In the genomic region with DNA sequence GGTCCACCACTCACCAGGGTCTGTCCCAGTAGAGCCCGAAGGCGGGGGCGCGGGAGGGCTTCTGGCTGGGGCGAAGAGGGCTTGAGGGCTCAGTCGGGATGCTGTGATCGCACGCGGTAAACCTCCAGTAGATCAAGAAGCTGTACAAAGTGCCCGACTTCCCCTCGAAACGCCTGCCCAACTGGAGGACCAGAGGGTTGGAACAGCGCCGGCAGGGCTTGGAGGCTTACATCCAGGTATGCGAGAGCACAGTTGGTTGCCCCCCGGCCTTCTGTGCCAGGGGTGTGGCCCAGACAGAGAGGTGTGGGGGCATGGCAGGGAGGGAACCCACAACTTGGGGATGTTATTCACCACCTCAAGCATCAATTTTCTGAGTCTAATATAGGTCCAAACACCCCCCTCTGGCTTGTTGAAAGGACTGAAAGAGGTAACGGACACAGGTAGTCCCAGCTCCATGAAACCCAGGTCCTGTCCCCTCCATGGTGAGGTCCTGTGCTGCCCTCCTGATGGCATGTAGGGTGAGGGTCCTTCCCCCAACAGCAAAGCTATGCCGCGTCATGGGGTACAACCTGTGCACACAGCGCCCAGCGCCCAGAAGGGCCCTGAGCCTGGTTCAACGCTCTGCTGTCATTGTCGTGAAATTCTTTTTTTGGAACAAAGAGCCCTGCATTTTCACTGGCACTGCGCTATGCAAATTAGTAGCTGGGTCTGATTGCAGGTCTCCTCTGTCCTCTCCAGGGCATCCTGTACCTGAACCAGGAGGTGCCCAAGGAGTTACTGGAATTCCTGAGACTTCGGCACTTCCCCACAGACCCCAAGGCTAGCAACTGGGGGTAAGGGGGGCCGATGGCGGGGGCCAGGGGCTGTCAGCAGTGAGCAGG, we compare ENCODE assay signal across 8 cellular contexts. TPM values are rescaled to one million over a fixed set of nuclear protein-coding genes. Genes with fewer than 3 reads are reported as not detected.
DNase-seq lines count a peak whose midpoint lies in the region; ATAC-seq and TF ChIP-seq lines count a peak whose summit lies in the region.

No MANE protein-coding gene starts in this region.

- BruUV-seq in OCI-LY7 (replicated peaks; lab: Mats Ljungman, UMichigan): TSS peak; percentile 22

- H3K27me3 ChIP-seq in psoas muscle (ENCODE audit: insufficient read depth in 3 of 3, low read length in 2 of 3): peaks cover 0 to 15% (median 6%) of the 10 kb centered on the region in 3 donors

- H3K27ac ChIP-seq in OCI-LY7 (ENCODE audit: low read depth, low read length, poor library complexity, severe bottlenecking) (peak overlapping the region; percentile 93), psoas muscle (no peak overlapping the region)

- peaks cover 40% of the 10 kb centered on the region for H3K4me1 ChIP-seq in OCI-LY7 (ENCODE audit: insufficient read depth, low read length, poor library complexity, severe bottlenecking)
- H3K4me1 ChIP-seq in psoas muscle: peaks cover 26% of the 10 kb centered on the region

- no peaks in the 10 kb centered on the region for H3K9me2 ChIP-seq in OCI-LY7 (ENCODE audit: insufficient read depth, low read length)

- H3K4me2 ChIP-seq in OCI-LY7 (ENCODE audit: low read length): peak overlapping the region; percentile 95

- 0 out of 2 replicates have a peak, but pooled peaks cover 8% of the 10 kb centered on the region for H4K20me1 ChIP-seq in OCI-LY7 (ENCODE audit: insufficient read depth, low read length)

- TF ChIP-seq CTCF in OCI-LY7 (conservative IDR thresholded peaks at IDR 0.05; ENCODE audit: low read length): no peak
- TF ChIP-seq CTCF in epithelial cell of esophagus (IDR thresholded peaks at IDR 0.05; ENCODE audit: insufficient read depth, low read depth, low read length, missing control alignments): no peak
- no peak for TF ChIP-seq CTCF in psoas muscle (IDR thresholded peaks at IDR 0.05)

- ATAC-seq in GM21619 (IDR thresholded peaks at IDR 0.05; ENCODE audit: unreplicated experiment) (peak; percentile 10), psoas muscle (peak in 2 of 4 donors; percentile 1 to 14), left lobe of liver (no peak)

- H3K79me2 ChIP-seq in OCI-LY7 (ENCODE audit: insufficient read depth, low read depth, low read length): peaks cover 32% of the 10 kb centered on the region; the same call in 1 of the 2 replicates

- H3K4me3 ChIP-seq in OCI-LY7 (ENCODE audit: low read depth, low read length, poor library complexity, severe bottlenecking) (peak overlapping the region; percentile 90), epithelial cell of esophagus (ENCODE audit: low read length) (no peak overlapping the region), psoas muscle (peak overlapping the region; percentile 68)

- H3K36me3 ChIP-seq in OCI-LY7 (ENCODE audit: insufficient read depth, low read length): peaks cover 50% of the 10 kb centered on the region
- peaks cover 0 to 40% of the 10 kb centered on the region in 2 donors for H3K36me3 ChIP-seq in psoas muscle (ENCODE audit: insufficient read depth in 1 of 2, low read depth in 1 of 2)

- H3K9me3 ChIP-seq in OCI-LY7 (ENCODE audit: low read length): no peaks in the 10 kb centered on the region
- no peaks in the 10 kb centered on the region for H3K9me3 ChIP-seq in psoas muscle

- WGBS in psoas muscle, 3 donors: 34 to 39% (median 38%) methylated on average over 27 of the region's 27 CpGs

- DNase-seq in NCI-H2227 (lab: John Stamatoyannopoulos, UW; ENCODE audit: unreplicated experiment) (peak; percentile 31), NCI-H2227 treated with DMSO at 0.1 percent for 48 hours (lab: John Stamatoyannopoulos, UW) (no peak), OCI-LY7 (ENCODE audit: low spot score) (peak; percentile 70), epithelial cell of esophagus (ENCODE audit: low read depth) (peak; percentile 22), psoas muscle (no peak), amniotic stem cell (lab: John Stamatoyannopoulos, UW) (no peak), left lobe of liver (ENCODE audit: low spot score) (no peak)

- intact Hi-C loops in OCI-LY7 (cut with micrococcal nuclease; ENCODE audit: unreplicated experiment): loop anchor here (1.0 to 5.0 kb wide), 4 partner anchors 58 to 540 kb away; a partner anchor contains a TSS
- intact Hi-C loops in psoas muscle (cut with DNase I): no loop called here

- POLR2A ChIA-PET in OCI-LY7 (lab: Charles Lee): interaction anchor here (0.6 to 2.7 kb wide), 12 partner anchors 10 to 744 kb away, joined by 3 to 10 read pairs (median 4); a partner anchor contains a TSS

- CTCF ChIA-PET in OCI-LY7 (lab: Charles Lee; ENCODE audit: unreplicated experiment): interaction anchor here (0.6 to 1.0 kb wide), 5 partner anchors 8 to 78 kb away, joined by 3 to 4 read pairs (median 3); a partner anchor contains a TSS

- H2AFZ ChIP-seq in OCI-LY7 (ENCODE audit: low read length): no peak overlapping the region

RNA-seq across cellular contexts. Expression of a gene that starts 1.2 kb away (rescaled TPM):
- total RNA-seq in OCI-LY7 (2014; rRNA removed; shearing (Covaris generic)): 63.1 and 65.7 TPM in 2 replicates
- total RNA-seq in OCI-LY7 (2022) (61.6 and 68.8 TPM in 2 replicates), psoas muscle (under 1 TPM; 0.08 to 0.17 (median 0.16) TPM), left lobe of liver (1.2 TPM)
- under 1 TPM; 0.06 to 0.31 (median 0.23) TPM for polyA plus RNA-seq in psoas muscle

RNA-seq across cellular contexts. Expression of a gene that starts 10.1 kb away (rescaled TPM):
- total RNA-seq in OCI-LY7 (2014; rRNA removed; shearing (Covaris generic)): 243 and 263 TPM in 2 replicates
- 248 and 307 TPM in 2 replicates for total RNA-seq in OCI-LY7 (2022)
- total RNA-seq in psoas muscle: 10 to 100 TPM; 40.8 to 61.1 (median 50.1) TPM
- polyA plus RNA-seq in psoas muscle: 100 to 1,000 TPM in 1 of 3 donors, 10 to 100 TPM in 2; 38.0 to 160 (median 79.6) TPM
- total RNA-seq in left lobe of liver: 474 TPM

RNA-seq across cellular contexts. Expression of a gene that starts 57.0 kb away (rescaled TPM):
- 30.1 and 39.4 TPM in 2 replicates for total RNA-seq in OCI-LY7 (2014; rRNA removed; shearing (Covaris generic))
- total RNA-seq in OCI-LY7 (2022): 126 and 129 TPM in 2 replicates
- total RNA-seq in psoas muscle: 100 to 1,000 TPM in 1 of 4 donors, 10 to 100 TPM in 3; 36.4 to 102 (median 49.3) TPM
- 10 to 100 TPM; 59.6 to 64.4 (median 63.2) TPM for polyA plus RNA-seq in psoas muscle
- total RNA-seq in left lobe of liver: 66.2 TPM

RNA-seq across cellular contexts. Expression of a gene that starts 59.1 kb away (rescaled TPM):
- 71.6 and 84.7 TPM in 2 replicates for total RNA-seq in OCI-LY7 (2014; rRNA removed; shearing (Covaris generic))
- total RNA-seq in OCI-LY7 (2022): 78.7 and 86.7 TPM in 2 replicates
- 10 to 100 TPM; 24.0 to 80.8 (median 34.5) TPM for total RNA-seq in psoas muscle
- 100 to 1,000 TPM in 1 of 3 donors, 10 to 100 TPM in 2; 73.5 to 109 (median 79.2) TPM for polyA plus RNA-seq in psoas muscle
- total RNA-seq in left lobe of liver: 70.2 TPM

Comparison
In these comparisons a context has a peak if more than half of its experiments do, and no peak if none do; other contexts are left out.
1. DNase-seq: peak in NCI-H2227 (single experiment), OCI-LY7 (single experiment) and epithelial cell of esophagus (single experiment); none in NCI-H2227 treated with DMSO at 0.1 percent for 48 hours (single experiment), psoas muscle (0 of 2), amniotic stem cell (single experiment) and left lobe of liver (single experiment).
2. RNA of a gene that starts 1.2 kb away (total RNA-seq): 61.6 to 68.8 TPM in OCI-LY7; 1.2 TPM in left lobe of liver (single experiment) and 0.08 to 0.17 TPM in psoas muscle; every median in the first group is over 10 times any median in the second.